Comparison of ENCODE assay signal across 1 cellular context in genomic region chr11:65416341-65417185, GRCh38.
A peak's percentile ranks its signal among the peaks of the same experiment; 100 is the strongest.
TF ChIP-seq lines count a peak whose summit lies in the region.

No MANE protein-coding gene starts in this region.

TF ChIP-seq in GM12878, 131 proteins besides CTCF, POLR2A, EP300 and RAD21 (continues in another document):
- TF ChIP-seq CHD2 (IDR thresholded peaks at IDR 0.05; ENCODE audit: borderline replicate concordance, low read depth, low read length) (peak; percentile 72), ESRRA (IDR thresholded peaks at IDR 0.05; ENCODE audit: low read length) (no peak), CUX1 (IDR thresholded peaks at IDR 0.05; ENCODE audit: insufficient replicate concordance, low read depth, low read length) (no peak), TBL1XR1 (IDR thresholded peaks at IDR 0.05; ENCODE audit: low read depth, low read length) (peak; percentile 66; the same call in 1 of the 2 replicates), MAX (IDR thresholded peaks at IDR 0.05; ENCODE audit: low read depth, low read length) (no peak), TAF1 (IDR thresholded peaks at IDR 0.05; ENCODE audit: borderline replicate concordance, low read depth, low read length) (no peak), LARP7 (IDR thresholded peaks at IDR 0.05) (peak; percentile 68; the same call in 1 of the 2 replicates), ZNF24 (IDR thresholded peaks at IDR 0.05) (peak; percentile 10; the same call in 1 of the 2 replicates), TCF3 (IDR thresholded peaks at IDR 0.05; ENCODE audit: borderline replicate concordance, insufficient read depth, low read depth, low read length) (no peak), GABPA (IDR thresholded peaks at IDR 0.05; ENCODE audit: low read depth) (no peak), IRF5 (IDR thresholded peaks at IDR 0.05; ENCODE audit: borderline replicate concordance) (no peak), ELK1 (IDR thresholded peaks at IDR 0.05; ENCODE audit: low read depth, low read length) (no peak), RCOR1 (conservative IDR thresholded peaks at IDR 0.05; ENCODE audit: low read depth, low read length) (0 out of 2 replicates have a peak, but pooled peaks have one; percentile 71), ZBTB4 (CRISPR knock-in tag; IDR thresholded peaks at IDR 0.05) (no peak), RUNX3 (IDR thresholded peaks at IDR 0.05; ENCODE audit: low read length) (no peak), ETV6 (conservative IDR thresholded peaks at IDR 0.05 in 1 of 2, IDR thresholded peaks at IDR 0.05 in 1 of 2; ENCODE audit: borderline replicate concordance in 1 of 2, low read depth in 1 of 2) (no peak), GATAD2B (conservative IDR thresholded peaks at IDR 0.05; ENCODE audit: low read depth) (0 out of 2 replicates have a peak, but pooled peaks have one; percentile 42), NR2C1 (IDR thresholded peaks at IDR 0.05) (no peak), STAT1 (conservative IDR thresholded peaks at IDR 0.05) (no peak), MEF2A (IDR thresholded peaks at IDR 0.05; ENCODE audit: insufficient read depth, low read depth, low read length) (0 out of 2 replicates have a peak, but pooled peaks have one; percentile 45), SIX5 (IDR thresholded peaks at IDR 0.05; ENCODE audit: low read depth, low read length, severe bottlenecking) (no peak), ZNF207 (IDR thresholded peaks at IDR 0.05; ENCODE audit: borderline replicate concordance) (peak; percentile 54; the same call in 1 of the 2 replicates), BCL3 (IDR thresholded peaks at IDR 0.05; ENCODE audit: borderline replicate concordance, insufficient read depth, low read depth, low read length, poor library complexity, severe bottlenecking) (no peak), POU2F2 (IDR thresholded peaks at IDR 0.05; ENCODE audit: borderline replicate concordance, low read depth, low read length) (no peak; the same call in 2 of the 3 replicates), CREM (IDR thresholded peaks at IDR 0.05; ENCODE audit: low read depth) (peak; percentile 59), EED (IDR thresholded peaks at IDR 0.05; ENCODE audit: low read depth) (no peak; the same call in 1 of the 2 replicates), DPF2 (IDR thresholded peaks at IDR 0.05) (0 out of 2 replicates have a peak, but pooled peaks have one; percentile 26), IKZF2 (IDR thresholded peaks at IDR 0.05) (peak; percentile 24 to 39; a peak in 3 of 4 replicates), ZZZ3 (IDR thresholded peaks at IDR 0.05; ENCODE audit: control insufficient read depth, insufficient read length, low read depth) (no peak), RELA (IDR thresholded peaks at IDR 0.05; ENCODE audit: borderline replicate concordance, partially characterized antibody) (peak; percentile 79), SMAD5 (IDR thresholded peaks at IDR 0.05; ENCODE audit: low read depth) (no peak), SMARCA5 (IDR thresholded peaks at IDR 0.05) (peak; percentile 92), WRNIP1 (IDR thresholded peaks at IDR 0.05; ENCODE audit: borderline replicate concordance, low read depth, low read length) (no peak), E2F8 (IDR thresholded peaks at IDR 0.05; ENCODE audit: low read depth, partially characterized antibody) (no peak), SKIL (IDR thresholded peaks at IDR 0.05; ENCODE audit: low read depth, poor library complexity, severe bottlenecking) (no peak), SIN3A (IDR thresholded peaks at IDR 0.05; ENCODE audit: low read depth, low read length) (peak; percentile 80; the same call in 1 of the 2 replicates)
